In the genomic region with DNA sequence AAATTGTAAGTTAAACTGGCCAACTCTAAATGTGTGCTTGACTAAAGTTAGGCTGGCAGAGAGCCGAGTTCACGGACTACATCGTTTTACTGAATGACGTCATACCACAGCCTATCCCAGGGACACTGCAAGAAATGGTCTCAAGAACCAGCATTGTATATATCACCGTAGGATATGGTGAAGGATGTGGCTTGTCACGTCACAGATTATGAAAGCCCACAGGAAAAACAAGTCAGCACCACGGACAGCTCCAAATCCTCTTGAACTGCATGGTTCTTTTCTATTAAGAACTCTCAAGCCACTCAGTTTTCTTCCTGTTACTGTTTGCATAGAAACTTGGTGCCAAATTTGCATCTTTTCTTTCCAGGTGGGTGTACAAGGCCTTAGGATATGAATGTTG, we compare ENCODE assay signal across 8 cellular contexts.
DNase-seq lines count a peak whose midpoint lies in the region; ATAC-seq and TF ChIP-seq lines count a peak whose summit lies in the region.

No MANE protein-coding gene starts in this region.

- H3K36me3 Mint-ChIP-seq in activated CD8-positive, alpha-beta T cell treated with anti-CD3 and anti-CD28 coated beads, Interleukin-2, amount 10 ng/mL, durations not matched to agents 7 days and 5 days (ENCODE audit: low read depth), result no peaks in the 10 kb centered on the region

- DNase-seq in COLO829 (ENCODE audit: low spot score) (peak; percentile 28), Kasumi-1 (lab: John Stamatoyannopoulos, UW) (peak; percentile 58 to 74), epithelial cell of esophagus (ENCODE audit: low read depth) (peak; percentile 81), pons (ENCODE audit: low spot score) (peak; percentile 50), NCI-H1092 (lab: John Stamatoyannopoulos, UW) (no peak), 8988T (no peak)
- peak; percentile 92 for DNase-seq in activated CD8-positive, alpha-beta T cell treated with anti-CD3 and anti-CD28 coated beads, Interleukin-2, amount 10 ng/mL, durations not matched to agents 7 days and 5 days

- POLR2A ChIA-PET in activated CD8-positive, alpha-beta T cell treated with anti-CD3 and anti-CD28 coated beads, Interleukin-2, amount 10 ng/mL, durations not matched to agents 7 days and 5 days (lab: Charles Lee), result no interaction called here

- no peak for TF ChIP-seq CTCF in epithelial cell of esophagus (IDR thresholded peaks at IDR 0.05; ENCODE audit: insufficient read depth, low read depth, low read length, missing control alignments)

- CTCF ChIA-PET in activated CD8-positive, alpha-beta T cell treated with anti-CD3 and anti-CD28 coated beads, Interleukin-2, amount 10 ng/mL, durations not matched to agents 7 days and 5 days (lab: Charles Lee), result no interaction called here

- no peak overlapping the region for H3K27ac Mint-ChIP-seq in activated CD8-positive, alpha-beta T cell treated with anti-CD3 and anti-CD28 coated beads, Interleukin-2, amount 10 ng/mL, durations not matched to agents 7 days and 5 days

- ATAC-seq in activated CD8-positive, alpha-beta T cell treated with anti-CD3 and anti-CD28 coated beads, Interleukin-2, amount 10 ng/mL, durations not matched to agents 7 days and 5 days, result peak; percentile 90
- ATAC-seq in GM21529 (IDR thresholded peaks at IDR 0.05; ENCODE audit: unreplicated experiment), result no peak

- H3K27me3 Mint-ChIP-seq in activated CD8-positive, alpha-beta T cell treated with anti-CD3 and anti-CD28 coated beads, Interleukin-2, amount 10 ng/mL, durations not matched to agents 7 days and 5 days (ENCODE audit: low read depth), result no peaks in the 10 kb centered on the region

- no peak overlapping the region for H3K4me3 ChIP-seq in epithelial cell of esophagus (ENCODE audit: low read length)

- no peaks in the 10 kb centered on the region for H3K9me3 Mint-ChIP-seq in activated CD8-positive, alpha-beta T cell treated with anti-CD3 and anti-CD28 coated beads, Interleukin-2, amount 10 ng/mL, durations not matched to agents 7 days and 5 days (ENCODE audit: insufficient read depth)

- no peak overlapping the region for H3K4me3 Mint-ChIP-seq in activated CD8-positive, alpha-beta T cell treated with anti-CD3 and anti-CD28 coated beads, Interleukin-2, amount 10 ng/mL, durations not matched to agents 7 days and 5 days

- peaks cover 5% of the 10 kb centered on the region for H3K4me1 Mint-ChIP-seq in activated CD8-positive, alpha-beta T cell treated with anti-CD3 and anti-CD28 coated beads, Interleukin-2, amount 10 ng/mL, durations not matched to agents 7 days and 5 days (ENCODE audit: low read depth)

Comparison
In these comparisons a context has a peak if more than half of its experiments do, and no peak if none do; other contexts are left out.
1. DNase-seq: peak in COLO829 (single experiment), Kasumi-1 (2 of 2), activated CD8-positive, alpha-beta T cell treated with anti-CD3 and anti-CD28 coated beads, Interleukin-2, amount 10 ng/mL, durations not matched to agents 7 days and 5 days (single experiment), epithelial cell of esophagus (single experiment) and pons (single experiment); none in NCI-H1092 (single experiment) and 8988T (single experiment).